Comparison of ENCODE assay signal across 8 cellular contexts in the genomic region with DNA sequence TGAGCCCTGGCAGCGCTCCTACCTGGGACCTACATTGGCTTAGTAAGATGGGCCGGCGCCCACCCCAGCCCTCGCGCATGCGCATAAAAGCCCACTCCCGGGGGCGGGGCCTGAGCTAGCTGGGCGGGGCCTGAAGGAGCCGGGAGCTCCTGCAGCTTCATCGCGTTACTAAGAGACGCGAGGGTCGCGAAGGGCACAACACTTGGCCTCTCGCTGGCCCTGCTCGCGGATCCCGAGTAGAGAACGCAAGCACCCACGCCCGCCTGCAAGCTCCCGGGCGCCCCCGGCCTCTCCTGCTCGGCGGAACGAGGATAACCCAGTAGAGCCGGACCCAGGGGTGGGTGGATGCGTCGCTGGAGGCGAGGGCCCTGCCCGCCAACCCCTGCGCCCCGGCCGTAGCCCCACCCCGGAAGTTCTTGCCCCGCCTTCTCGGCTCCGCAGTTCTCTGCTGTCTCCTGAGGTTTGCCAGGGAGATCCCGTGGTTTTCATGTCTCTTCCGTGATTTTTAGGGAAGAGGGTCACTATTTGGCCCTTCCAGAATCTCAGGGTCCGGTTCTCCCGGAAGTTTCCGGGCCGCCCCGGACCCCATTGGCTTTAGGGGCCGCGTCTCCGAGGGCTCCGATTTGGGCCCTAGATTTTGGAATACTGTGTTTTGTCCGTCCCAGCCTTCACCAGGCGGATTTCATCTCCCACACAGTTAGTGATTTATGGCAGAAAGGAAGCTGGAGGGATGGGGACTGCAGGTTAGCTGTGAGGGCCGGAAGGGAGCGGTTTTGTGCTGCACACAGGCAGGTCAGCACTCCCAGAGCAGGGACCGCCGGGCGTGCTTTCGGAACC. TPM values are rescaled to one million over a fixed set of nuclear protein-coding genes. Genes with fewer than 3 reads are reported as not detected.
DNase-seq lines count a peak whose midpoint lies in the region; ATAC-seq lines count a peak whose summit lies in the region.

A gene with protein sequence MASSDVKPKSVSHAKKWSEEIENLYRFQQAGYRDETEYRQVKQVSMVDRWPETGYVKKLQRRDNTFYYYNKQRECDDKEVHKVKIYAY (plus strand): TSS at position 168 of the 837 bp plus-strand sequence. CDS start 7,081 bp downstream, outside the sequence.

- no peaks in the 10 kb centered on the region for H3K36me3 ChIP-seq in BLaER1 treated with 17β-estradiol and CSF1 and Interleukin-3, amounts not matched to agents 10 nM and 100 nM

- H3K9ac ChIP-seq in BLaER1 treated with 17β-estradiol and CSF1 and Interleukin-3, amounts not matched to agents 10 nM and 100 nM = peak within 1 kb of the TSS; percentile 86 to 93 (median 90)

- H3K9me3 Mint-ChIP-seq in activated CD4-positive, alpha-beta T cell treated with anti-CD3 and anti-CD28 coated beads, Interleukin-2, amount 10 ng/mL, durations not matched to agents 7 days and 5 days = no peaks in the 10 kb centered on the region

- H3K4me1 Mint-ChIP-seq in activated CD4-positive, alpha-beta T cell treated with anti-CD3 and anti-CD28 coated beads, Interleukin-2, amount 10 ng/mL, durations not matched to agents 7 days and 5 days = peaks cover 46% of the 10 kb centered on the region

- CTCF ChIA-PET in activated CD4-positive, alpha-beta T cell treated with anti-CD3 and anti-CD28 coated beads, Interleukin-2, amount 10 ng/mL, durations not matched to agents 7 days and 5 days (lab: Charles Lee) = interaction anchor here (0.8 to 2.3 kb wide), 5 partner anchors 10 to 399 kb away, joined by 3 to 6 read pairs (median 3); no protein-coding TSS in a partner anchor

- POLR2A ChIA-PET in activated CD4-positive, alpha-beta T cell treated with anti-CD3 and anti-CD28 coated beads, Interleukin-2, amount 10 ng/mL, durations not matched to agents 7 days and 5 days (lab: Charles Lee) = interaction anchor here (0.7 to 1.1 kb wide), 3 partner anchors 208 to 355 kb away, joined by 3 to 4 read pairs (median 3); partner anchors contain the start of gene NMT2

- DNase-seq in NCI-H526 (lab: John Stamatoyannopoulos, UW) (peak; percentile 87 to 90), cortex of kidney (lab: John Stamatoyannopoulos, UW) (peak; percentile 94), left lobe of liver (ENCODE audit: low spot score) (peak; percentile 95)
- DNase-seq in activated CD4-positive, alpha-beta T cell treated with anti-CD3 and anti-CD28 coated beads, Interleukin-2, amount 10 ng/mL, durations not matched to agents 7 days and 5 days = peak; percentile 92
- DNase-seq in stimulated activated CD4-positive, alpha-beta T cell treated with anti-CD3 and anti-CD28 coated beads, Interleukin-2, amount 100 ng/mL, for 24 hours = peak; percentile 95

- H4K20me1 ChIP-seq in BLaER1 treated with 17β-estradiol and CSF1 and Interleukin-3, amounts not matched to agents 10 nM and 100 nM = no peaks in the 10 kb centered on the region

- H3K36me3 Mint-ChIP-seq in activated CD4-positive, alpha-beta T cell treated with anti-CD3 and anti-CD28 coated beads, Interleukin-2, amount 10 ng/mL, durations not matched to agents 7 days and 5 days (ENCODE audit: low read depth) = peaks cover 10% of the 10 kb centered on the region

- ATAC-seq in GM19328 (IDR thresholded peaks at IDR 0.05; ENCODE audit: unreplicated experiment) = peak; percentile 78
- peak; percentile 47 for ATAC-seq in HG03469 (IDR thresholded peaks at IDR 0.05; ENCODE audit: unreplicated experiment)
- ATAC-seq in left lobe of liver = peak; percentile 96

- peaks cover 18 to 26% (median 20%) of the 10 kb centered on the region in 10 experiments for H3K4me1 ChIP-seq in BLaER1 treated with 17β-estradiol and CSF1 and Interleukin-3, amounts not matched to agents 10 nM and 100 nM

- H3K27ac ChIP-seq in BLaER1 treated with 17β-estradiol and CSF1 and Interleukin-3, amounts not matched to agents 10 nM and 100 nM = peak within 1 kb of the TSS; percentile 89 to 96 (median 93)

- no peaks in the 10 kb centered on the region for H3K27me3 Mint-ChIP-seq in activated CD4-positive, alpha-beta T cell treated with anti-CD3 and anti-CD28 coated beads, Interleukin-2, amount 10 ng/mL, durations not matched to agents 7 days and 5 days

- H3K4me3 ChIP-seq in BLaER1 treated with 17β-estradiol and CSF1 and Interleukin-3, amounts not matched to agents 10 nM and 100 nM = peak within 1 kb of the TSS; percentile 64 to 81 (median 70)

- peak within 1 kb of the TSS; percentile 67 to 91 (median 81) for H3K4me2 ChIP-seq in BLaER1 treated with 17β-estradiol and CSF1 and Interleukin-3, amounts not matched to agents 10 nM and 100 nM

- H3K9me3 ChIP-seq in BLaER1 treated with 17β-estradiol and CSF1 and Interleukin-3, amounts not matched to agents 10 nM and 100 nM (replicated peaks in 1 of 11) = no peaks in the 10 kb centered on the region

- H3K27ac Mint-ChIP-seq in activated CD4-positive, alpha-beta T cell treated with anti-CD3 and anti-CD28 coated beads, Interleukin-2, amount 10 ng/mL, durations not matched to agents 7 days and 5 days = peak within 1 kb of the TSS; percentile 97

- H3K27me3 ChIP-seq in BLaER1 treated with 17β-estradiol and CSF1 and Interleukin-3, amounts not matched to agents 10 nM and 100 nM = no peaks in the 10 kb centered on the region

- peak within 1 kb of the TSS; percentile 88 for H3K4me3 Mint-ChIP-seq in activated CD4-positive, alpha-beta T cell treated with anti-CD3 and anti-CD28 coated beads, Interleukin-2, amount 10 ng/mL, durations not matched to agents 7 days and 5 days

RNA-seq across cellular contexts. Expression of the gene that starts here (rescaled TPM):
- under 1 TPM; 0.71 to 0.82 TPM for total RNA-seq in activated CD4-positive, alpha-beta T cell treated with anti-CD3 and anti-CD28 coated beads, Interleukin-2, amount 10 ng/mL, durations not matched to agents 7 days and 5 days
- total RNA-seq in left lobe of liver = not detected

Comparison
In these comparisons a context has a peak if more than half of its experiments do, and no peak if none do; other contexts are left out.
1. Peak in every context shown above with its lines: DNase-seq, ATAC-seq, H3K4me3 ChIP-seq and H3K27ac ChIP-seq.
2. Peak in DNase-seq in activated CD4-positive, alpha-beta T cell treated with anti-CD3 and anti-CD28 coated beads, Interleukin-2, amount 10 ng/mL, durations not matched to agents 7 days and 5 days; RNA of the gene not detected or under 1 TPM.
3. Peak in DNase-seq and ATAC-seq in left lobe of liver; RNA of the gene not detected or under 1 TPM.